In genomic region chr4:77449162-77449561, GRCh38 we compare ENCODE assay signal across 18 cellular contexts.
"Had no signal": no experiment of that assay in that cellular context is flagged by ENCODE, and none has a peak within 500 bp of the region (broad histone marks: within the 10 kb centered on the region; RNA-seq: fewer than 3 reads in every experiment).

No MANE protein-coding gene starts in this region.

- H3K9me3 Mint-ChIP-seq: activated naive CD8-positive, alpha-beta T cell treated with anti-CD3 and anti-CD28 coated beads, Interleukin-2, amount 10 ng/mL, durations not matched to agents 7 days and 5 days; endodermal cell; natural killer cell treated with Interleukin-12 subunit alpha and Interleukin-12 subunit beta and Interleukin-15 and Interleukin-18, amount 100 ng/mL, for 72 hours; stimulated activated naive B cell treated with anti-CD40 and anti-IgM and Interleukin-4, amounts not matched to agents 10 μg/mL and 1 μg/mL and 100 μg/mL, for 72 hours; T-helper 2 cell treated with Interferon-gamma antibody and Interleukin-4, amounts not matched to agents 5 μg/mL and 100 μg/mL, for 36 hours had no signal

- H3K36me3 Mint-ChIP-seq: activated naive CD8-positive, alpha-beta T cell treated with anti-CD3 and anti-CD28 coated beads, Interleukin-2, amount 10 ng/mL, durations not matched to agents 7 days and 5 days; natural killer cell treated with Interleukin-12 subunit alpha and Interleukin-12 subunit beta and Interleukin-15 and Interleukin-18, amount 100 ng/mL, for 72 hours; stimulated activated naive B cell treated with anti-CD40 and anti-IgM and Interleukin-4, amounts not matched to agents 10 μg/mL and 1 μg/mL and 100 μg/mL, for 72 hours had no signal

- DNase-seq: activated naive CD4-positive, alpha-beta T cell; activated naive CD8-positive, alpha-beta T cell treated with anti-CD3 and anti-CD28 coated beads, Interleukin-2, amount 10 ng/mL, durations not matched to agents 7 days and 5 days; activated T-cell treated with anti-CD3 and anti-CD28 coated beads for 4 hours; brain microvascular endothelial cell; dorsolateral prefrontal cortex; endodermal cell; foreskin melanocyte; left ventricle myocardium inferior; mesendoderm; nucleus accumbens; stimulated activated CD4-positive, alpha-beta T cell treated with anti-CD3 and anti-CD28 coated beads, Interleukin-15, amount 100 ng/mL, for 24 hours; stimulated activated CD4-positive, alpha-beta T cell treated with anti-CD3 and anti-CD28 coated beads, Interleukin-4, amount 100 ng/mL, for 1 hour; stimulated activated naive B cell treated with anti-CD40 and anti-IgM and Interleukin-4, amounts not matched to agents 10 μg/mL and 1 μg/mL and 100 μg/mL, for 72 hours; tibial artery had no signal

- ATAC-seq: natural killer cell treated with Interleukin-12 subunit alpha and Interleukin-12 subunit beta and Interleukin-15 and Interleukin-18, amount 100 ng/mL, for 72 hours; stimulated activated naive B cell treated with anti-CD40 and anti-IgM and Interleukin-4, amounts not matched to agents 10 μg/mL and 1 μg/mL and 100 μg/mL, for 72 hours had no signal

- H3K4me1 Mint-ChIP-seq: activated naive CD8-positive, alpha-beta T cell treated with anti-CD3 and anti-CD28 coated beads, Interleukin-2, amount 10 ng/mL, durations not matched to agents 7 days and 5 days; endodermal cell; stimulated activated naive B cell treated with anti-CD40 and anti-IgM and Interleukin-4, amounts not matched to agents 10 μg/mL and 1 μg/mL and 100 μg/mL, for 72 hours had no signal

- H3K4me3 Mint-ChIP-seq: activated naive CD8-positive, alpha-beta T cell treated with anti-CD3 and anti-CD28 coated beads, Interleukin-2, amount 10 ng/mL, durations not matched to agents 7 days and 5 days; endodermal cell; natural killer cell treated with Interleukin-12 subunit alpha and Interleukin-12 subunit beta and Interleukin-15 and Interleukin-18, amount 100 ng/mL, for 72 hours; stimulated activated naive B cell treated with anti-CD40 and anti-IgM and Interleukin-4, amounts not matched to agents 10 μg/mL and 1 μg/mL and 100 μg/mL, for 72 hours; T-helper 2 cell treated with Interferon-gamma antibody and Interleukin-4, amounts not matched to agents 5 μg/mL and 100 μg/mL, for 36 hours had no signal

- H3K4me3 ChIP-seq: dorsolateral prefrontal cortex, left ventricle myocardium inferior, right atrium auricular region, tibial artery had no signal

- H3K27ac Mint-ChIP-seq: activated naive CD8-positive, alpha-beta T cell treated with anti-CD3 and anti-CD28 coated beads, Interleukin-2, amount 10 ng/mL, durations not matched to agents 7 days and 5 days; endodermal cell; natural killer cell treated with Interleukin-12 subunit alpha and Interleukin-12 subunit beta and Interleukin-15 and Interleukin-18, amount 100 ng/mL, for 72 hours; progenitor cell of endocrine pancreas; stimulated activated naive B cell treated with anti-CD40 and anti-IgM and Interleukin-4, amounts not matched to agents 10 μg/mL and 1 μg/mL and 100 μg/mL, for 72 hours; T-helper 2 cell treated with Interferon-gamma antibody and Interleukin-4, amounts not matched to agents 5 μg/mL and 100 μg/mL, for 36 hours had no signal
